Comparison of ENCODE assay signal across 14 cellular contexts in genomic region chr4:159117564-159117963, GRCh38. TPM values are rescaled to one million over a fixed set of nuclear protein-coding genes. Genes with fewer than 3 reads are reported as not detected.
A peak's percentile ranks its signal among the peaks of the same experiment; 100 is the strongest.
DNase-seq lines count a peak whose midpoint lies in the region; ATAC-seq and TF ChIP-seq lines count a peak whose summit lies in the region.
"Had no signal": no experiment of that assay in that cellular context is flagged by ENCODE, and none has a peak within 500 bp of the region (broad histone marks: within the 10 kb centered on the region; RNA-seq: fewer than 3 reads in every experiment).

No MANE protein-coding gene starts in this region.

- CTCF ChIA-PET in T-cell (lab: Charles Lee): interaction anchor here (0.6 to 1.2 kb wide), 2 partner anchors 16 to 19 kb away, joined by 3 to 5 read pairs; no protein-coding TSS in a partner anchor

- H3K4me3 ChIP-seq in CD4-positive, CD25-positive, alpha-beta regulatory T cell (ENCODE audit: low read depth, low read length): no peak overlapping the region
- no peak overlapping the region for H3K4me3 ChIP-seq in DOHH2 (ENCODE audit: low read length)

- H3K27me3 ChIP-seq in CD4-positive, CD25-positive, alpha-beta regulatory T cell (ENCODE audit: control insufficient read depth, insufficient read depth, low read length): no peaks in the 10 kb centered on the region
- no peaks in the 10 kb centered on the region for H3K27me3 ChIP-seq in DOHH2 (ENCODE audit: control insufficient read depth, low read length)

- peak overlapping the region in 2 of 3 donors; percentile 44 to 74 for H3K27ac Mint-ChIP-seq in CD4-positive, CD25-positive, alpha-beta regulatory T cell
- peak overlapping the region; percentile 11 to 58 for H3K27ac Mint-ChIP-seq in T-cell
- H3K27ac Mint-ChIP-seq: IgD-negative memory B cell had no signal

- no peaks in the 10 kb centered on the region for H3K9me2 ChIP-seq in DOHH2 (replicated peaks; ENCODE audit: control insufficient read depth, low read length)

- peaks cover 0 to 2% (median 0%) of the 10 kb centered on the region in 7 donors for H3K9me3 Mint-ChIP-seq in CD4-positive, CD25-positive, alpha-beta regulatory T cell
- H3K9me3 Mint-ChIP-seq in T-cell: no peaks in the 10 kb centered on the region
- H3K9me3 Mint-ChIP-seq: IgD-negative memory B cell had no signal

- POLR2A ChIA-PET in T-cell (lab: Charles Lee): no interaction called here

- peak overlapping the region; percentile 10; the same call in 1 of the 2 replicates for H3K4me2 ChIP-seq in DOHH2 (ENCODE audit: low read length)

- peak overlapping the region in 1 of 4 donors; percentile 18 for H3K4me3 Mint-ChIP-seq in CD4-positive, CD25-positive, alpha-beta regulatory T cell
- H3K4me3 Mint-ChIP-seq in T-cell: no peak overlapping the region
- H3K4me3 Mint-ChIP-seq: IgD-negative memory B cell had no signal

- H3K36me3 Mint-ChIP-seq in CD4-positive, CD25-positive, alpha-beta regulatory T cell: no peaks in the 10 kb centered on the region
- no peaks in the 10 kb centered on the region for H3K36me3 Mint-ChIP-seq in T-cell

- DNase-seq in CD4-positive, CD25-positive, alpha-beta regulatory T cell: no peak
- DNase-seq in T-cell: no peak
- DNase-seq in left lobe of liver (ENCODE audit: low spot score): no peak
- DNase-seq in KBM-7: no peak
- DNase-seq in stimulated activated naive CD8-positive, alpha-beta T cell treated with anti-CD3 and anti-CD28 coated beads, Interleukin-15, Interleukin-2, amounts not matched to agents 100 U/mL and 50 U/mL, for 24 hours: no peak
- DNase-seq in iPS-NIHi7 (ENCODE audit: extremely low spot score): no peak
- DNase-seq: HCEC 1CT, NCI-H1105 treated with DMSO at 0.1 percent for 48 hours, NCI-H1694 treated with DMSO at 0.1 percent for 48 hours, NCI-H446 treated with DMSO at 0.1 percent for 48 hours, RPMI8226 had no signal

- peaks cover 8% of the 10 kb centered on the region for H3F3A ChIP-seq in DOHH2 (ENCODE audit: control insufficient read depth, insufficient read depth)

- H3K36me3 ChIP-seq in CD4-positive, CD25-positive, alpha-beta regulatory T cell (ENCODE audit: control insufficient read depth, insufficient read depth, low read length): no peaks in the 10 kb centered on the region
- H3K36me3 ChIP-seq in DOHH2 (ENCODE audit: control insufficient read depth, low read length): no peaks in the 10 kb centered on the region

- no peaks in the 10 kb centered on the region for H4K20me1 ChIP-seq in DOHH2 (ENCODE audit: control insufficient read depth, insufficient read depth, low read depth, low read length)

- H3K27me3 Mint-ChIP-seq in CD4-positive, CD25-positive, alpha-beta regulatory T cell: no peaks in the 10 kb centered on the region
- H3K27me3 Mint-ChIP-seq in T-cell: no peaks in the 10 kb centered on the region
- H3K27me3 Mint-ChIP-seq: IgD-negative memory B cell had no signal

- peaks cover 5% of the 10 kb centered on the region for H3K4me1 ChIP-seq in CD4-positive, CD25-positive, alpha-beta regulatory T cell (ENCODE audit: control insufficient read depth, insufficient read depth, low read length, poor library complexity, severe bottlenecking)
- peaks cover 31% of the 10 kb centered on the region for H3K4me1 ChIP-seq in DOHH2 (ENCODE audit: control insufficient read depth, low read length)

- H3K27ac ChIP-seq in CD4-positive, CD25-positive, alpha-beta regulatory T cell (ENCODE audit: insufficient read depth, low read length, poor library complexity, severe bottlenecking): no peak overlapping the region
- no peak overlapping the region for H3K27ac ChIP-seq in DOHH2 (ENCODE audit: low read depth, low read length)

- no peak for ATAC-seq in CD4-positive, CD25-positive, alpha-beta regulatory T cell (ENCODE audit: low read depth in 2 of 2)
- ATAC-seq in T-cell (replicated peaks in 1 of 4) (no peak), left lobe of liver (peak; percentile 80), GM18511 (IDR thresholded peaks at IDR 0.05; ENCODE audit: unreplicated experiment) (no peak)
- ATAC-seq in stimulated activated naive CD8-positive, alpha-beta T cell treated with anti-CD3 and anti-CD28 coated beads, Interleukin-15, Interleukin-2, amounts not matched to agents 100 U/mL and 50 U/mL, for 24 hours: no peak

- TF ChIP-seq CTCF in DOHH2 (IDR thresholded peaks at IDR 0.05; ENCODE audit: low read depth, low read length, poor library complexity, severe bottlenecking): no peak

- in situ Hi-C loops in KBM-7 (cut with MboI; ENCODE audit: low pct_unique_long_range_greater_than_20kb, low sequenced_read_pairs): no loop called here

- no peaks in the 10 kb centered on the region for H3K9me3 ChIP-seq in CD4-positive, CD25-positive, alpha-beta regulatory T cell (ENCODE audit: control insufficient read depth in 2 of 2, low read length in 2 of 2)
- H3K9me3 ChIP-seq in DOHH2 (ENCODE audit: control insufficient read depth, insufficient read depth, low read length): peaks cover 4% of the 10 kb centered on the region

- H3K4me1 Mint-ChIP-seq in CD4-positive, CD25-positive, alpha-beta regulatory T cell: peaks cover 21 to 41% (median 30%) of the 10 kb centered on the region in 4 donors
- H3K4me1 Mint-ChIP-seq in T-cell: peaks cover 25 to 37% (median 28%) of the 10 kb centered on the region in 3 donors

- peaks cover 35% of the 10 kb centered on the region for H3K79me2 ChIP-seq in DOHH2 (ENCODE audit: control insufficient read depth, low read length)

RNA-seq across cellular contexts. Expression of gene RAPGEF2, which starts 14.7 kb away (rescaled TPM):
- total RNA-seq in CD4-positive, CD25-positive, alpha-beta regulatory T cell: 26.9 TPM
- 1 to 10 TPM in 3 of 4 donors, under 1 TPM in 1; 0.54 to 1.6 (median 1.3) TPM for polyA plus RNA-seq in CD4-positive, CD25-positive, alpha-beta regulatory T cell
- total RNA-seq in T-cell (10 to 100 TPM; 16.8 to 28.5 (median 26.4) TPM), left lobe of liver (31.0 TPM)
